Comparison of ENCODE assay signal across 8 cellular contexts in genomic region chr1:31760422-31760900, GRCh38. TPM values are rescaled to one million over a fixed set of nuclear protein-coding genes. Genes with fewer than 3 reads are reported as not detected.
DNase-seq lines count a peak whose midpoint lies in the region; ATAC-seq lines count a peak whose summit lies in the region.

No MANE protein-coding gene starts in this region.

- H3K27me3 Mint-ChIP-seq in activated naive CD4-positive, alpha-beta T cell treated with anti-CD3 and anti-CD28 coated beads for 36 hours (ENCODE audit: low read depth), result peaks cover 18% of the 10 kb centered on the region
- peaks cover 1% of the 10 kb centered on the region for H3K27me3 Mint-ChIP-seq in activated naive CD4-positive, alpha-beta T cell treated with anti-CD3 and anti-CD28 coated beads, Interleukin-2, amount 50 U/mL, for 24 hours

- H3K9me3 ChIP-seq in iPS-18c (ENCODE audit: control insufficient read depth, insufficient read depth, low read length), result no peaks in the 10 kb centered on the region
- no peaks in the 10 kb centered on the region for H3K9me3 ChIP-seq in subcutaneous abdominal adipose tissue (ENCODE audit: control insufficient read depth in 5 of 5, low read length in 5 of 5)

- H3K27me3 ChIP-seq in subcutaneous abdominal adipose tissue (ENCODE audit: control insufficient read depth in 5 of 5, insufficient read depth in 4 of 5, low read length in 5 of 5), result peaks cover 7 to 30% (median 21%) of the 10 kb centered on the region in 5 donors

- CTCF ChIA-PET in activated naive CD4-positive, alpha-beta T cell treated with anti-CD3 and anti-CD28 coated beads for 36 hours (lab: Charles Lee), result interaction anchor here (0.6 to 7.0 kb wide), 3 partner anchors 15 to 30 kb away, joined by 3 to 69 read pairs (median 5); no protein-coding TSS in a partner anchor

- H3K9me3 Mint-ChIP-seq in activated naive CD4-positive, alpha-beta T cell treated with anti-CD3 and anti-CD28 coated beads for 36 hours, result no peaks in the 10 kb centered on the region
- no peaks in the 10 kb centered on the region for H3K9me3 Mint-ChIP-seq in activated naive CD4-positive, alpha-beta T cell treated with anti-CD3 and anti-CD28 coated beads, Interleukin-2, amount 50 U/mL, for 24 hours

- no peak overlapping the region for H3K27ac Mint-ChIP-seq in activated naive CD4-positive, alpha-beta T cell treated with anti-CD3 and anti-CD28 coated beads for 36 hours
- H3K27ac Mint-ChIP-seq in activated naive CD4-positive, alpha-beta T cell treated with anti-CD3 and anti-CD28 coated beads, Interleukin-2, amount 50 U/mL, for 24 hours, result no peak overlapping the region

- DNase-seq in activated naive CD4-positive, alpha-beta T cell treated with anti-CD3 and anti-CD28 coated beads for 36 hours, result no peak
- DNase-seq in activated naive CD4-positive, alpha-beta T cell (lab: John Stamatoyannopoulos, UW), result no peak
- no peak for DNase-seq in effector CD4-positive, alpha-beta T cell
- no peak for DNase-seq in mesenteric fat pad (ENCODE audit: low spot score)

- peak overlapping the region in 1 of 5 donors; percentile 76 for H3K9ac ChIP-seq in subcutaneous abdominal adipose tissue (ENCODE audit: low read length in 5 of 5)

- no peaks in the 10 kb centered on the region for H3K36me3 ChIP-seq in subcutaneous abdominal adipose tissue (ENCODE audit: control insufficient read depth in 5 of 5, insufficient read depth in 5 of 5, low read length in 5 of 5)

- no peaks in the 10 kb centered on the region for H3K36me3 Mint-ChIP-seq in activated naive CD4-positive, alpha-beta T cell treated with anti-CD3 and anti-CD28 coated beads for 36 hours (ENCODE audit: low read depth)
- no peaks in the 10 kb centered on the region for H3K36me3 Mint-ChIP-seq in activated naive CD4-positive, alpha-beta T cell treated with anti-CD3 and anti-CD28 coated beads, Interleukin-2, amount 50 U/mL, for 24 hours

- peaks cover 20% of the 10 kb centered on the region for H3K4me1 Mint-ChIP-seq in activated naive CD4-positive, alpha-beta T cell treated with anti-CD3 and anti-CD28 coated beads for 36 hours (ENCODE audit: low read depth)
- H3K4me1 Mint-ChIP-seq in activated naive CD4-positive, alpha-beta T cell treated with anti-CD3 and anti-CD28 coated beads, Interleukin-2, amount 50 U/mL, for 24 hours, result peaks cover 25% of the 10 kb centered on the region

- ATAC-seq in HG03135 (IDR thresholded peaks at IDR 0.05; ENCODE audit: unreplicated experiment), result no peak

- peak overlapping the region; percentile 74 for H3K4me3 ChIP-seq in iPS-18c (ENCODE audit: insufficient read depth, low read depth, low read length)
- H3K4me3 ChIP-seq in subcutaneous abdominal adipose tissue (ENCODE audit: low read depth in 1 of 5, low read length in 5 of 5), result peak overlapping the region; percentile 49 to 68 (median 64)

- peaks cover 2 to 45% (median 37%) of the 10 kb centered on the region in 5 donors for H3K4me1 ChIP-seq in subcutaneous abdominal adipose tissue (ENCODE audit: control insufficient read depth in 5 of 5, insufficient read depth in 5 of 5, low read length in 5 of 5)

- H3K27ac ChIP-seq in subcutaneous abdominal adipose tissue (ENCODE audit: low read depth, low read length), result no peak overlapping the region

- peak overlapping the region; percentile 58 for H3K4me3 Mint-ChIP-seq in activated naive CD4-positive, alpha-beta T cell treated with anti-CD3 and anti-CD28 coated beads for 36 hours
- peak overlapping the region; percentile 52 for H3K4me3 Mint-ChIP-seq in activated naive CD4-positive, alpha-beta T cell treated with anti-CD3 and anti-CD28 coated beads, Interleukin-2, amount 50 U/mL, for 24 hours

- intact Hi-C loops in activated naive CD4-positive, alpha-beta T cell treated with anti-CD3 and anti-CD28 coated beads for 36 hours (cut with micrococcal nuclease), result loop anchor here (5.0 kb wide), 1 partner anchor 312 kb away; the partner anchor contains the start of gene TMEM39B

RNA-seq across cellular contexts. Expression of gene ADGRB2, which starts 3.7 kb away (rescaled TPM):
- under 1 TPM; 0.24 to 0.30 TPM for total RNA-seq in activated naive CD4-positive, alpha-beta T cell treated with anti-CD3 and anti-CD28 coated beads for 36 hours
- 3.9 TPM for total RNA-seq in mesenteric fat pad

RNA-seq across cellular contexts. Expression of gene SPOCD1, which starts 55.4 kb away (rescaled TPM):
- total RNA-seq in activated naive CD4-positive, alpha-beta T cell treated with anti-CD3 and anti-CD28 coated beads for 36 hours, result under 1 TPM; 0.21 to 0.30 TPM
- total RNA-seq in mesenteric fat pad, result 9.5 TPM

RNA-seq across cellular contexts. Expression of gene COL16A1, which starts 56.6 kb away (rescaled TPM):
- total RNA-seq in activated naive CD4-positive, alpha-beta T cell treated with anti-CD3 and anti-CD28 coated beads for 36 hours, result under 1 TPM; 0.17 to 0.47 TPM
- total RNA-seq in mesenteric fat pad, result 38.9 TPM

Comparison
In these comparisons a context has a peak if more than half of its experiments do, and no peak if none do; other contexts are left out.
1. RNA of gene COL16A1, which starts 56.6 kb away (total RNA-seq): 38.9 TPM in mesenteric fat pad (single experiment); 0.17 to 0.47 TPM in activated naive CD4-positive, alpha-beta T cell treated with anti-CD3 and anti-CD28 coated beads for 36 hours; every median in the first group is over 10 times any median in the second.